ENCODE assay signal across 15 cellular contexts in the genomic region with DNA sequence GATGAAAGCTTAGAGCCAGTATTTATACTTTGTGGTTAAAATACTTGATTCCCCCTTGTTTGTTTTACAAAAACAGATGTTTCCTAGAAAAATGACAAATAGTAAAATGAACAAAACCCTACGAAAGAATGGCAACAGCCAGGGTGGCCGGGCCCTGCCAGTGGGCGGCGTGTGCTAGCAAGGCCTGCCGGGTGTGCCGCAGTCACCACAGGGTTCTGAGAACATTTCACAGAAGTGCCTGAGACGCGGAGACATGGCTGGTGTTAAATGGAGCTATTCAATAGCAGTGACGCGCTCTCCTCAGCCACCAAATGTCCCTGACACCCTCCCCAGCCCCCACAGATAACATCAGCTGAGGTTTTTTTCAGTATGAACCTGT. TPM values are rescaled to one million over a fixed set of nuclear protein-coding genes. Genes with fewer than 3 reads are reported as not detected.
DNase-seq lines count a peak whose midpoint lies in the region; ATAC-seq, FAIRE-seq and TF ChIP-seq lines count a peak whose summit lies in the region.
"Had no signal": no experiment of that assay in that cellular context is flagged by ENCODE, and none has a peak within 500 bp of the region (broad histone marks: within the 10 kb centered on the region; RNA-seq: fewer than 3 reads in every experiment).

No MANE protein-coding gene starts in this region.

- POLR2A ChIA-PET in CD4-positive, alpha-beta T cell (lab: Charles Lee) = interaction anchor here (1.1 to 1.2 kb wide), 2 partner anchors 14 to 65 kb away, joined by 3 to 5 read pairs; partner anchors contain the start of gene GPR146
- POLR2A ChIA-PET in OCI-LY7 (lab: Charles Lee) = interaction anchor here (0.8 to 1.6 kb wide), 3 partner anchors 33 to 81 kb away, joined by 3 to 5 read pairs (median 3); no protein-coding TSS in a partner anchor
- POLR2A ChIA-PET in endothelial cell of umbilical vein (lab: Charles Lee) = no interaction called here

- ATAC-seq in CD4-positive, alpha-beta T cell (ENCODE audit: poor library complexity) = peak; percentile 39

- peak in 1 of 10 experiments; percentile 29 for DNase-seq in CD4-positive, alpha-beta T cell
- DNase-seq in OCI-LY7 (ENCODE audit: low spot score) (peak; percentile 66), endothelial cell of umbilical vein (ENCODE audit: low read depth, low spot score) (no peak), pons (ENCODE audit: low spot score) (peak; percentile 52), HTR-8/SVneo (ENCODE audit: insufficient read length, low spot score) (no peak), NCI-H1694 treated with DMSO at 0.1 percent for 48 hours (lab: John Stamatoyannopoulos, UW) (no peak), GM12892 (ENCODE audit: insufficient read length) (no peak), activated gamma-delta T cell (lab: John Stamatoyannopoulos, UW) (no peak)
- DNase-seq: activated CD4-positive, CD25-positive, alpha-beta regulatory T cell treated with anti-CD3 and anti-CD28 coated beads, Interleukin-2, amount 50 U/mL, for 72 hours; adrenal gland; MV-4-11; small intestine; stimulated activated naive B cell treated with anti-CD40 and anti-IgM and Interleukin-4, amounts not matched to agents 10 μg/mL and 1 μg/mL and 100 μg/mL, for 72 hours had no signal

- H2AFZ ChIP-seq in OCI-LY7 (ENCODE audit: low read length) (no peak overlapping the region), endothelial cell of umbilical vein (ENCODE audit: low read depth, low read length) (no peak overlapping the region)

- FAIRE-seq in endothelial cell of umbilical vein (lab: Jason Lieb, UNC) (no peak), HTR-8/SVneo (lab: Jason Lieb, UNC) (no peak), GM12892 (lab: Jason Lieb, UNC) (no peak)
- FAIRE-seq: H54, small intestine had no signal

- H3K9me3 Mint-ChIP-seq in CD4-positive, alpha-beta T cell = no peaks in the 10 kb centered on the region
- H3K9me3 Mint-ChIP-seq: memory B cell; stimulated activated naive B cell treated with anti-CD40 and anti-IgM and Interleukin-4, amounts not matched to agents 10 μg/mL and 1 μg/mL and 100 μg/mL, for 72 hours had no signal

- H3K4me2 ChIP-seq in OCI-LY7 (ENCODE audit: low read length) (peak overlapping the region; percentile 39), endothelial cell of umbilical vein (ENCODE audit: insufficient read depth, low read length) (no peak overlapping the region)

- no peaks in the 10 kb centered on the region for H3K9me1 ChIP-seq in endothelial cell of umbilical vein (replicated peaks; ENCODE audit: control insufficient read depth, extremely low read depth, insufficient read depth, low read length)

- H4K20me1 ChIP-seq in OCI-LY7 (ENCODE audit: insufficient read depth, low read length) (no peaks in the 10 kb centered on the region), endothelial cell of umbilical vein (replicated peaks; ENCODE audit: control insufficient read depth, extremely low read depth, insufficient read depth, low read length) (no peaks in the 10 kb centered on the region)

- no peak overlapping the region for H3K9ac ChIP-seq in endothelial cell of umbilical vein (replicated peaks; ENCODE audit: extremely low read depth, insufficient read depth, low read length)

- no TSS peak for BruUV-seq in OCI-LY7 (replicated peaks; lab: Mats Ljungman, UMichigan)
- TSS peak; percentile 33 for BruUV-seq in endothelial cell of umbilical vein (replicated peaks; lab: Mats Ljungman, UMichigan)

- peak overlapping the region; percentile 10 for H3K4me3 ChIP-seq in OCI-LY7 (ENCODE audit: low read depth, low read length, poor library complexity, severe bottlenecking)
- no peak overlapping the region for H3K4me3 ChIP-seq in endothelial cell of umbilical vein (replicated peaks in 1 of 3; ENCODE audit: insufficient read depth in 1 of 3, low read depth in 1 of 3, low read length in 3 of 3)
- H3K4me3 ChIP-seq: adrenal gland had no signal

- H3K27ac Mint-ChIP-seq in CD4-positive, alpha-beta T cell = peak overlapping the region; percentile 72
- H3K27ac Mint-ChIP-seq: stimulated activated naive B cell treated with anti-CD40 and anti-IgM and Interleukin-4, amounts not matched to agents 10 μg/mL and 1 μg/mL and 100 μg/mL, for 72 hours had no signal

- no peaks in the 10 kb centered on the region for H3K27me3 ChIP-seq in CD4-positive, alpha-beta T cell (ENCODE audit: control insufficient read depth, insufficient read depth, low read length)
- no peaks in the 10 kb centered on the region for H3K27me3 ChIP-seq in endothelial cell of umbilical vein (ENCODE audit: control insufficient read depth in 2 of 2, insufficient read depth in 2 of 2, low read length in 2 of 2)
- H3K27me3 ChIP-seq: adrenal gland had no signal

- H3K27me3 Mint-ChIP-seq in CD4-positive, alpha-beta T cell = no peaks in the 10 kb centered on the region

- no peaks in the 10 kb centered on the region for H3K79me2 ChIP-seq in OCI-LY7 (ENCODE audit: insufficient read depth, low read depth, low read length)
- no peaks in the 10 kb centered on the region for H3K79me2 ChIP-seq in endothelial cell of umbilical vein (ENCODE audit: control insufficient read depth, insufficient read depth, low read length)

- H3K4me1 ChIP-seq in OCI-LY7 (ENCODE audit: insufficient read depth, low read length, poor library complexity, severe bottlenecking) = peaks cover 67% of the 10 kb centered on the region
- peaks cover 37% of the 10 kb centered on the region for H3K4me1 ChIP-seq in endothelial cell of umbilical vein (ENCODE audit: control insufficient read depth, extremely low read depth, insufficient read depth, low read length)

- H3K36me3 Mint-ChIP-seq in CD4-positive, alpha-beta T cell (ENCODE audit: low read depth) = peaks cover 22% of the 10 kb centered on the region

- TF ChIP-seq POLR2A in endothelial cell of umbilical vein (IDR thresholded peaks at IDR 0.05; ENCODE audit: low read depth, low read length) (no peak), GM12892 (IDR thresholded peaks at IDR 0.05; ENCODE audit: low read depth, low read length) (no peak)

- intact Hi-C loops in CD4-positive, alpha-beta T cell (cut with DNase I, micrococcal nuclease) = no loop called here
- intact Hi-C loops in OCI-LY7 (cut with micrococcal nuclease; ENCODE audit: unreplicated experiment) = loop anchor here (1.0 kb wide), 1 partner anchor 33 kb away; no protein-coding TSS in a partner anchor
- intact Hi-C loops in endothelial cell of umbilical vein (cut with micrococcal nuclease) = no loop called here

- no peak overlapping the region for H3K27ac ChIP-seq in CD4-positive, alpha-beta T cell (ENCODE audit: low read depth, low read length)
- H3K27ac ChIP-seq in OCI-LY7 (ENCODE audit: low read depth, low read length, poor library complexity, severe bottlenecking) (peak overlapping the region; percentile 89), endothelial cell of umbilical vein (ENCODE audit: insufficient read depth, low read depth, low read length) (no peak overlapping the region)
- H3K27ac ChIP-seq: adrenal gland had no signal

- no peaks in the 10 kb centered on the region for H3K36me3 ChIP-seq in OCI-LY7 (ENCODE audit: insufficient read depth, low read length)
- peaks cover 0 to 10% of the 10 kb centered on the region in 2 experiments for H3K36me3 ChIP-seq in endothelial cell of umbilical vein (ENCODE audit: control insufficient read depth in 2 of 2, extremely low read depth in 1 of 2, insufficient read depth in 2 of 2, low read length in 2 of 2)
- H3K36me3 ChIP-seq: adrenal gland had no signal

- H3K4me1 Mint-ChIP-seq in CD4-positive, alpha-beta T cell (ENCODE audit: low read depth) = peaks cover 36% of the 10 kb centered on the region

- CTCF ChIA-PET in CD4-positive, alpha-beta T cell (lab: Charles Lee) = interaction anchor here (1.3 to 1.6 kb wide), 2 partner anchors 14 to 66 kb away, joined by 3 to 10 read pairs; partner anchors contain the start of gene GPR146
- CTCF ChIA-PET in OCI-LY7 (lab: Charles Lee; ENCODE audit: unreplicated experiment) = interaction anchor here (1.6 kb wide), 1 partner anchor 28 kb away, joined by 4 read pairs; no protein-coding TSS in a partner anchor
- CTCF ChIA-PET in endothelial cell of umbilical vein (lab: Charles Lee) = interaction anchor here (1.1 to 3.9 kb wide), 3 partner anchors 14 to 66 kb away, joined by 3 to 21 read pairs (median 18); partner anchors contain the start of gene GPR146

- peak overlapping the region; percentile 69 for H3K4me3 Mint-ChIP-seq in CD4-positive, alpha-beta T cell
- H3K4me3 Mint-ChIP-seq: stimulated activated naive B cell treated with anti-CD40 and anti-IgM and Interleukin-4, amounts not matched to agents 10 μg/mL and 1 μg/mL and 100 μg/mL, for 72 hours had no signal

- H3K9me2 ChIP-seq in OCI-LY7 (ENCODE audit: insufficient read depth, low read length) = no peaks in the 10 kb centered on the region

- TF ChIP-seq CTCF in CD4-positive, alpha-beta T cell (IDR thresholded peaks at IDR 0.05) = no peak
- TF ChIP-seq CTCF in OCI-LY7 (conservative IDR thresholded peaks at IDR 0.05; ENCODE audit: low read length) (peak; percentile 55), endothelial cell of umbilical vein (IDR thresholded peaks at IDR 0.05; ENCODE audit: extremely low read depth in 1 of 2, insufficient read depth in 1 of 2, low read depth in 1 of 2, low read length in 2 of 2) (no peak)

- dilution Hi-C loops in endothelial cell of umbilical vein (cut with MboI; ENCODE audit: extremely low pct_ligation_motif_present, low sequenced_read_pairs) = no loop called here

- no peaks in the 10 kb centered on the region for H3K9me3 ChIP-seq in CD4-positive, alpha-beta T cell (ENCODE audit: control insufficient read depth, low read length)
- no peaks in the 10 kb centered on the region for H3K9me3 ChIP-seq in OCI-LY7 (ENCODE audit: low read length)
- no peaks in the 10 kb centered on the region for H3K9me3 ChIP-seq in endothelial cell of umbilical vein (replicated peaks; ENCODE audit: control insufficient read depth, insufficient read depth, low read length)
- H3K9me3 ChIP-seq: adrenal gland had no signal

RNA-seq across cellular contexts. Expression of gene GPR146, which starts 14.5 kb away (rescaled TPM):
- total RNA-seq in CD4-positive, alpha-beta T cell = 10 to 100 TPM in 1 of 2 experiments, 1 to 10 TPM in 1; 9.9 to 13.7 TPM
- total RNA-seq in OCI-LY7 (2014; rRNA removed; shearing (Covaris generic)) = 0.62 and 0.95 TPM in 2 replicates
- total RNA-seq in OCI-LY7 (2022) (0.77 and 3.3 TPM in 2 replicates), endothelial cell of umbilical vein (11.7 and 18.5 TPM in 2 replicates)
- 44.8 and 76.6 TPM in 2 replicates for polyA plus RNA-seq in endothelial cell of umbilical vein
- 22.7 and 26.9 TPM in 2 replicates for polyA plus RNA-seq in endothelial cell of umbilical vein (2011; cell fraction: cytosol; rRNA removed)
- 11.8 and 16.1 TPM in 2 replicates for polyA plus RNA-seq in endothelial cell of umbilical vein (2011; cell fraction: nucleus; rRNA removed)
- 1.8 and 2.0 TPM in 2 replicates for polyA plus RNA-seq in endothelial cell of umbilical vein (2012)
- 26.1 and 33.9 TPM in 2 replicates for polyA minus RNA-seq in endothelial cell of umbilical vein
- polyA minus RNA-seq in endothelial cell of umbilical vein (2011; cell fraction: cytosol; rRNA and poly(A)+ RNA removed) = not detected
- 12.3 and 18.3 TPM in 2 replicates for polyA minus RNA-seq in endothelial cell of umbilical vein (2011; cell fraction: nucleus; rRNA and poly(A)+ RNA removed)
- 4.1 TPM for polyA plus RNA-seq in GM12892 (2012; ENCODE audit: missing spikeins)

RNA-seq across cellular contexts. Expression of gene GPER1, which starts 29.1 kb away (rescaled TPM):
- not detected for total RNA-seq in CD4-positive, alpha-beta T cell
- 22.9 and 34.9 TPM in 2 replicates for total RNA-seq in OCI-LY7 (2014; rRNA removed; shearing (Covaris generic))
- 44.7 and 75.9 TPM in 2 replicates for total RNA-seq in OCI-LY7 (2022)
- 0.25 and 0.77 TPM in 2 replicates for total RNA-seq in endothelial cell of umbilical vein
- polyA plus RNA-seq in endothelial cell of umbilical vein = 2.3 and 3.1 TPM in 2 replicates
- polyA plus RNA-seq in endothelial cell of umbilical vein (2011; cell fraction: cytosol; rRNA removed) = 0.89 and 1.2 TPM in 2 replicates
- polyA plus RNA-seq in endothelial cell of umbilical vein (2011; cell fraction: nucleus; rRNA removed) = 1.8 and 2.6 TPM in 2 replicates
- polyA plus RNA-seq in endothelial cell of umbilical vein (2012) = 0.74 and 1.2 TPM in 2 replicates
- polyA minus RNA-seq in endothelial cell of umbilical vein = 1.00 and 1.6 TPM in 2 replicates
- 4.1 TPM for polyA minus RNA-seq in endothelial cell of umbilical vein (2011; cell fraction: cytosol; rRNA and poly(A)+ RNA removed)
- polyA minus RNA-seq in endothelial cell of umbilical vein (2011; cell fraction: nucleus; rRNA and poly(A)+ RNA removed) = 0.34 and 0.48 TPM in 2 replicates
- 7.1 TPM for polyA plus RNA-seq in GM12892 (2012; ENCODE audit: missing spikeins)

Comparison
In these comparisons a context has a peak if more than half of its experiments do, and no peak if none do; other contexts are left out.
1. DNase-seq: peak in OCI-LY7 (single experiment) and pons (single experiment); none in endothelial cell of umbilical vein (single experiment), HTR-8/SVneo (single experiment), NCI-H1694 treated with DMSO at 0.1 percent for 48 hours (single experiment), GM12892 (single experiment) and activated gamma-delta T cell (single experiment).
2. RNA of gene GPER1, which starts 29.1 kb away (total RNA-seq): 22.9 to 75.9 TPM in OCI-LY7; 0.25 to 0.77 TPM in endothelial cell of umbilical vein and not detected in CD4-positive, alpha-beta T cell; every median in the first group is over 10 times any median in the second.